Comparison of ENCODE assay signal across 16 cellular contexts in genomic region chr5:66612226-66612625, GRCh38. TPM values are rescaled to one million over a fixed set of nuclear protein-coding genes. Genes with fewer than 3 reads are reported as not detected.
DNase-seq lines count a peak whose midpoint lies in the region; ATAC-seq, FAIRE-seq and TF ChIP-seq lines count a peak whose summit lies in the region.
"Had no signal": no experiment of that assay in that cellular context is flagged by ENCODE, and none has a peak within 500 bp of the region (broad histone marks: within the 10 kb centered on the region; RNA-seq: fewer than 3 reads in every experiment).

No MANE protein-coding gene starts in this region.

- H3K27me3 Mint-ChIP-seq in activated T-cell treated with anti-CD3 and anti-CD28 coated beads, Interleukin-2, amount 50 U/mL, for 72 hours (ENCODE audit: low read depth), result peaks cover 27% of the 10 kb centered on the region
- H3K27me3 Mint-ChIP-seq in activated T-cell treated with anti-CD3 and anti-CD28 coated beads, Interleukin-2, amount 50 U/mL, for 24 hours, result peaks cover 50% of the 10 kb centered on the region
- peaks cover 3% of the 10 kb centered on the region for H3K27me3 Mint-ChIP-seq in memory B cell

- no peaks in the 10 kb centered on the region for H3K27me3 ChIP-seq in MM.1S (replicated peaks; ENCODE audit: insufficient read depth, low read length)
- H3K27me3 ChIP-seq: BLaER1 had no signal

- peak; percentile 25 to 57 for ATAC-seq in activated T-cell treated with anti-CD3 and anti-CD28 coated beads, Interleukin-2, amount 50 U/mL, for 72 hours (replicated peaks in 1 of 2)
- peak; percentile 75 for ATAC-seq in memory B cell (ENCODE audit: low read depth)
- ATAC-seq in HG03196 (IDR thresholded peaks at IDR 0.05; ENCODE audit: unreplicated experiment), result no peak
- ATAC-seq: HepG2 had no signal

- no peak overlapping the region for H3K4me3 ChIP-seq in MM.1S (ENCODE audit: low read length)
- H3K4me3 ChIP-seq: BLaER1 had no signal

- H4K20me1 ChIP-seq in MM.1S (ENCODE audit: insufficient read depth, low read length), result no peaks in the 10 kb centered on the region
- H4K20me1 ChIP-seq: BLaER1 had no signal

- no peaks in the 10 kb centered on the region for H3K9me2 ChIP-seq in MM.1S (replicated peaks; ENCODE audit: insufficient read depth, low read length)

- no peak overlapping the region for H3K27ac Mint-ChIP-seq in activated T-cell treated with anti-CD3 and anti-CD28 coated beads, Interleukin-2, amount 50 U/mL, for 72 hours
- no peak overlapping the region for H3K27ac Mint-ChIP-seq in activated T-cell treated with anti-CD3 and anti-CD28 coated beads, Interleukin-2, amount 50 U/mL, for 24 hours
- H3K27ac Mint-ChIP-seq in memory B cell, result peak overlapping the region; percentile 71
- H3K27ac Mint-ChIP-seq: CD8-positive, alpha-beta memory T cell; H9 had no signal

- peaks cover 16% of the 10 kb centered on the region for H3K4me1 Mint-ChIP-seq in activated T-cell treated with anti-CD3 and anti-CD28 coated beads, Interleukin-2, amount 50 U/mL, for 72 hours (ENCODE audit: low read depth)
- H3K4me1 Mint-ChIP-seq in activated T-cell treated with anti-CD3 and anti-CD28 coated beads, Interleukin-2, amount 50 U/mL, for 24 hours (ENCODE audit: low read depth), result peaks cover 6% of the 10 kb centered on the region
- peaks cover 28% of the 10 kb centered on the region for H3K4me1 Mint-ChIP-seq in memory B cell

- H3K9me3 Mint-ChIP-seq in activated T-cell treated with anti-CD3 and anti-CD28 coated beads, Interleukin-2, amount 50 U/mL, for 72 hours, result no peaks in the 10 kb centered on the region
- H3K9me3 Mint-ChIP-seq in activated T-cell treated with anti-CD3 and anti-CD28 coated beads, Interleukin-2, amount 50 U/mL, for 24 hours, result no peaks in the 10 kb centered on the region
- no peaks in the 10 kb centered on the region for H3K9me3 Mint-ChIP-seq in memory B cell
- H3K9me3 Mint-ChIP-seq: CD8-positive, alpha-beta memory T cell; H9 had no signal

- no peaks in the 10 kb centered on the region for H3K36me3 Mint-ChIP-seq in activated T-cell treated with anti-CD3 and anti-CD28 coated beads, Interleukin-2, amount 50 U/mL, for 72 hours (ENCODE audit: insufficient read depth in 2 of 2)
- H3K36me3 Mint-ChIP-seq in activated T-cell treated with anti-CD3 and anti-CD28 coated beads, Interleukin-2, amount 50 U/mL, for 24 hours (ENCODE audit: low read depth), result no peaks in the 10 kb centered on the region
- peaks cover 2% of the 10 kb centered on the region for H3K36me3 Mint-ChIP-seq in memory B cell
- H3K36me3 Mint-ChIP-seq: CD8-positive, alpha-beta memory T cell had no signal

- H3K79me2 ChIP-seq in MM.1S (ENCODE audit: low read length), result no peaks in the 10 kb centered on the region

- no peak for TF ChIP-seq CTCF in MM.1S (IDR thresholded peaks at IDR 0.05; ENCODE audit: low read length)

- H3K4me3 Mint-ChIP-seq in activated T-cell treated with anti-CD3 and anti-CD28 coated beads, Interleukin-2, amount 50 U/mL, for 72 hours, result no peak overlapping the region
- H3K4me3 Mint-ChIP-seq in activated T-cell treated with anti-CD3 and anti-CD28 coated beads, Interleukin-2, amount 50 U/mL, for 24 hours, result no peak overlapping the region
- peak overlapping the region; percentile 43 for H3K4me3 Mint-ChIP-seq in memory B cell
- H3K4me3 Mint-ChIP-seq: CD8-positive, alpha-beta memory T cell; H9 had no signal

- TF ChIP-seq POLR2A in GM12892 (IDR thresholded peaks at IDR 0.05; ENCODE audit: low read depth, low read length) (no peak), erythroblast (IDR thresholded peaks at IDR 0.05; ENCODE audit: low read length) (no peak)

- no peaks in the 10 kb centered on the region for H3K36me3 ChIP-seq in MM.1S (replicated peaks; ENCODE audit: insufficient read depth, low read length)
- H3K36me3 ChIP-seq: BLaER1 had no signal

- no peak overlapping the region for H3K9ac ChIP-seq in MM.1S (ENCODE audit: low read length)
- H3K9ac ChIP-seq: BLaER1 had no signal

- FAIRE-seq in GM12892 (lab: Jason Lieb, UNC), result peak; percentile 58
- FAIRE-seq: HepG2 had no signal

- 0 out of 2 replicates have a peak overlapping the region, but pooled peaks have one; percentile 3 for H2AFZ ChIP-seq in MM.1S (ENCODE audit: low read length)

- H3F3A ChIP-seq in MM.1S (ENCODE audit: insufficient read depth, low read length), result no peaks in the 10 kb centered on the region

- no peak overlapping the region for H3K4me2 ChIP-seq in MM.1S (ENCODE audit: low read depth, low read length)
- H3K4me2 ChIP-seq: BLaER1 had no signal

- H3K27ac ChIP-seq in MM.1S (ENCODE audit: low read length), result no peak overlapping the region
- H3K27ac ChIP-seq: 22Rv1, BLaER1 had no signal

- peaks cover 10% of the 10 kb centered on the region for H3K4me1 ChIP-seq in MM.1S (ENCODE audit: low read length)
- H3K4me1 ChIP-seq: Caco-2 had no signal

- H3K9me3 ChIP-seq in MM.1S (replicated peaks; ENCODE audit: insufficient read depth, low read length), result no peaks in the 10 kb centered on the region
- H3K9me3 ChIP-seq: BLaER1, Caco-2 had no signal

- DNase-seq in activated T-cell treated with anti-CD3 and anti-CD28 coated beads, Interleukin-2, amount 50 U/mL, for 72 hours, result no peak
- no peak for DNase-seq in activated T-cell treated with anti-CD3 and anti-CD28 coated beads, Interleukin-2, amount 50 U/mL, for 24 hours
- DNase-seq in GM12892 (ENCODE audit: insufficient read length) (no peak), MM.1S (no peak), memory B cell (ENCODE audit: low spot score in 2 of 2) (no peak), erythroblast (lab: John Stamatoyannopoulos, UW) (no peak), NCI-H2029 (lab: John Stamatoyannopoulos, UW) (no peak)
- DNase-seq: Caco-2; CD8-positive, alpha-beta memory T cell; GF-D8; GOT3; H9 had no signal

RNA-seq across cellular contexts. Expression of gene MAST4, which starts 16.0 kb away (rescaled TPM):
- total RNA-seq in activated T-cell treated with anti-CD3 and anti-CD28 coated beads, Interleukin-2, amount 50 U/mL, for 72 hours, result 10 to 100 TPM; 32.9 to 38.3 TPM
- 0.74 TPM for polyA plus RNA-seq in GM12892 (2012; ENCODE audit: missing spikeins)
